Comparison of ENCODE assay signal across 8 cellular contexts in the genomic region with DNA sequence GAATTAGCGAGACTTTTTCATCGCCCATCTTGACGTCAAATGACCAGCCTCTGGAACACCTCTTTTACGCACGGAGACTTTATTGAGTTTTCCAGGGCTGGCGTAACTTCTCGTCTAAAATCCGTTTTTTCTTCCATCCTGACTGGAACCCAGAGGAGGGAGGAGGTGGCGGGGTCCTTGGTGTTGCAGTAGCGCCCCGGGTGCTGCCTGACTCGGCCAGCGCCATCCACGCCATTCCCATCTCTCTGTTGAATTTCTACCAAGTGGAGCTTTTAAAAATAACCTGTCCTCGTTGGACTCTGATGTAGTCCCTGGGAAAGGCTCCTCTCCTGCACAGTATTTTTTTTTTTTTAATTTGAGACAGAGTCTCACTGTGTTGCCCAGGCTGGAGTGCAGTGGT.
"Had no signal": no experiment of that assay in that cellular context is flagged by ENCODE, and none has a peak within 500 bp of the region (broad histone marks: within the 10 kb centered on the region; RNA-seq: fewer than 3 reads in every experiment).

No MANE protein-coding gene starts in this region.

- FAIRE-seq: G401.6, GM12878, GM12891, GM12892, GM18507, GM19239 had no signal

- DNase-seq: GDM1, GF-D8 had no signal

- ATAC-seq: GM12878 had no signal

- H3K4me3 ChIP-seq: GM12878 had no signal
